In the genomic region with DNA sequence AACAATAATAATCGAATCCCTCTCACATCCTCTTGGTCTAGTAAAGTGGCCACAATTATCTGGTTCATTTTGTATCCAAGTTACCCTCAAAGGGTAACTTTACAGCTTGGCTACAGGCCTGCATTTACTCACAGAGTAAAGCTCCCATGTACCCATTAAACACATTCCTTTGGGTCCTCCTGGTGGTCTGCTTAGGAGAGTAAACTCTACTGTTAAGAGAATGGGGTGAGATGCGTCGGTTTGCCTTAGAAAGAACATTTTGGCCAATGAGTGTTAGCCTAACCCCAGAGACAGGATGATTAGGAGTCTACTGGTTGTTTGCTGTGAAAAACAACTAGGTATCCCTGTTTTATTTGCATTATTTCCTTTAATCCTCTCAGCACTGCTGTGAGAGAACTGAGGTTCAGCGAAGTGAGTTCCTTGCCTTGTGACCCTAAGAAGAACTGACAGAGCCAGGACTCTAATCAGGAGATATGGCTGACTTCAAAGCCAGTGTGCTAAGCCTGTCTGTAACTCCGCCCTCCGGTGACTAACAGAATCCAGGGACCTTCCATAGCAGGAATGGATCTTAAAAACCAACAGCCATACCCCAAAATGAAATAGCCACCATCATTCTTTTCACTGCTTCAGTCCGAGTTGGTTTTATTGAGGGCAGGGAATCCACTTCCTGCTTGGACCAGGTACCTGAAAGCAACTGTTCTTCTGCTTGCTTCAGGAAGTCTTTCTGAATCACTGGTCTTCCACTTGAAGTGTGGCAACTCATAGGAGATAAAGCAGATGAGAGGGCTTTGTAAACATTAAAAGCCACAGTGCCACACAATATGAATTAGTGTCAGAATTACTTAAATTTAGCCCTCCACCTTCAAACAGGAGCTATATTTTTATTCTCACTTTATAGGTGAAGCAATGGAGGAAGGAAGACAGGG, we compare ENCODE assay signal across 1 cellular context.
TF ChIP-seq lines count a peak whose summit lies in the region.

No MANE protein-coding gene starts in this region.

TF ChIP-seq in SK-N-SH treated with all-trans-retinoic acid at 6 μM for 48 hours, 23 proteins besides CTCF, POLR2A, EP300 and RAD21 (continued from another document):
- TF ChIP-seq, protein P1, sequence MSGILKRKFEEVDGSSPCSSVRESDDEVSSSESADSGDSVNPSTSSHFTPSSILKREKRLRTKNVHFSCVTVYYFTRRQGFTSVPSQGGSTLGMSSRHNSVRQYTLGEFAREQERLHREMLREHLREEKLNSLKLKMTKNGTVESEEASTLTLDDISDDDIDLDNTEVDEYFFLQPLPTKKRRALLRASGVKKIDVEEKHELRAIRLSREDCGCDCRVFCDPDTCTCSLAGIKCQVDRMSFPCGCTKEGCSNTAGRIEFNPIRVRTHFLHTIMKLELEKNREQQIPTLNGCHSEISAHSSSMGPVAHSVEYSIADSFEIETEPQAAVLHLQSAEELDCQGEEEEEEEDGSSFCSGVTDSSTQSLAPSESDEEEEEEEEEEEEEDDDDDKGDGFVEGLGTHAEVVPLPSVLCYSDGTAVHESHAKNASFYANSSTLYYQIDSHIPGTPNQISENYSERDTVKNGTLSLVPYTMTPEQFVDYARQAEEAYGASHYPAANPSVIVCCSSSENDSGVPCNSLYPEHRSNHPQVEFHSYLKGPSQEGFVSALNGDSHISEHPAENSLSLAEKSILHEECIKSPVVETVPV (CRISPR knock-in tag; IDR thresholded peaks at IDR 0.05) = no peak
- no peak for TF ChIP-seq PPARA (CRISPR knock-in tag; IDR thresholded peaks at IDR 0.05; ENCODE audit: borderline replicate concordance)
